In genomic region chr17:72931635-72932034, GRCh38 we compare ENCODE assay signal across 14 cellular contexts.
A peak's percentile ranks its signal among the peaks of the same experiment; 100 is the strongest.
DNase-seq lines count a peak whose midpoint lies in the region; ATAC-seq, FAIRE-seq and TF ChIP-seq lines count a peak whose summit lies in the region.
"Had no signal": no experiment of that assay in that cellular context is flagged by ENCODE, and none has a peak within 500 bp of the region (broad histone marks: within the 10 kb centered on the region; RNA-seq: fewer than 3 reads in every experiment).

No MANE protein-coding gene starts in this region.

- H3K9me3 ChIP-seq in SJCRH30 (replicated peaks) (no peaks in the 10 kb centered on the region), sigmoid colon (no peaks in the 10 kb centered on the region), left ventricle myocardium inferior (replicated peaks) (no peaks in the 10 kb centered on the region)
- H3K9me3 ChIP-seq: BE2C had no signal

- no peaks in the 10 kb centered on the region for H3K9me3 Mint-ChIP-seq in activated T-helper 1 cell treated with anti-CD3 and anti-CD28 coated beads, Interleukin-12 subunit alpha, Interleukin-12 subunit beta, Interleukin-2, Interleukin-4 antibody, amounts not matched to agents 30 ng/mL and 10 ng/mL and 1 ng/mL, durations not matched to agents 14 hours and 24 hours and 36 hours
- H3K9me3 Mint-ChIP-seq: IgD-negative memory B cell had no signal

- H3K36me3 Mint-ChIP-seq in activated T-helper 1 cell treated with anti-CD3 and anti-CD28 coated beads, Interleukin-12 subunit alpha, Interleukin-12 subunit beta, Interleukin-2, Interleukin-4 antibody, amounts not matched to agents 30 ng/mL and 10 ng/mL and 1 ng/mL, durations not matched to agents 14 hours and 24 hours and 36 hours (ENCODE audit: low read depth), result no peaks in the 10 kb centered on the region

- H3K4me3 ChIP-seq in SJCRH30, result no peak overlapping the region
- no peak overlapping the region for H3K4me3 ChIP-seq in sigmoid colon
- no peak overlapping the region for H3K4me3 ChIP-seq in left ventricle myocardium inferior

- FAIRE-seq in GM12891 (lab: Jason Lieb, UNC), result no peak
- FAIRE-seq: colon had no signal

- no peak overlapping the region for H3K27ac ChIP-seq in SJCRH30
- no peak overlapping the region for H3K27ac ChIP-seq in sigmoid colon
- no peak overlapping the region for H3K27ac ChIP-seq in left ventricle myocardium inferior (replicated peaks)

- TF ChIP-seq POLR2A in GM12891 (IDR thresholded peaks at IDR 0.05; ENCODE audit: low read depth, low read length) (no peak), sigmoid colon (IDR thresholded peaks at IDR 0.05) (no peak)

- H3K4me3 Mint-ChIP-seq in activated T-helper 1 cell treated with anti-CD3 and anti-CD28 coated beads, Interleukin-12 subunit alpha, Interleukin-12 subunit beta, Interleukin-2, Interleukin-4 antibody, amounts not matched to agents 30 ng/mL and 10 ng/mL and 1 ng/mL, durations not matched to agents 14 hours and 24 hours and 36 hours, result no peak overlapping the region

- WGBS in sigmoid colon, 2 donors, result 84 to 86% methylated on average over 5 of the region's 5 CpGs

- peaks cover 21% of the 10 kb centered on the region for H3K4me1 Mint-ChIP-seq in activated T-helper 1 cell treated with anti-CD3 and anti-CD28 coated beads, Interleukin-12 subunit alpha, Interleukin-12 subunit beta, Interleukin-2, Interleukin-4 antibody, amounts not matched to agents 30 ng/mL and 10 ng/mL and 1 ng/mL, durations not matched to agents 14 hours and 24 hours and 36 hours (ENCODE audit: low read depth)

- no peaks in the 10 kb centered on the region for H3K27me3 Mint-ChIP-seq in activated T-helper 1 cell treated with anti-CD3 and anti-CD28 coated beads, Interleukin-12 subunit alpha, Interleukin-12 subunit beta, Interleukin-2, Interleukin-4 antibody, amounts not matched to agents 30 ng/mL and 10 ng/mL and 1 ng/mL, durations not matched to agents 14 hours and 24 hours and 36 hours (ENCODE audit: insufficient read depth)
- H3K27me3 Mint-ChIP-seq: IgD-negative memory B cell had no signal

- no peaks in the 10 kb centered on the region for H3K36me3 ChIP-seq in SJCRH30
- no peaks in the 10 kb centered on the region for H3K36me3 ChIP-seq in sigmoid colon
- no peaks in the 10 kb centered on the region for H3K36me3 ChIP-seq in left ventricle myocardium inferior
- H3K36me3 ChIP-seq: BE2C had no signal

- no peak for TF ChIP-seq EP300 in sigmoid colon (IDR thresholded peaks at IDR 0.05)

- DNase-seq in ACHN, result peak; percentile 83
- no peak for DNase-seq in GM12891 (ENCODE audit: insufficient read length, low spot score)
- no peak for DNase-seq in activated T-helper 1 cell treated with anti-CD3 and anti-CD28 coated beads, Interleukin-12 subunit alpha, Interleukin-12 subunit beta, Interleukin-2, Interleukin-4 antibody, amounts not matched to agents 30 ng/mL and 10 ng/mL and 1 ng/mL, durations not matched to agents 14 hours and 24 hours and 36 hours (ENCODE audit: low spot score)
- no peak for DNase-seq in SJCRH30
- no peak for DNase-seq in sigmoid colon
- no peak for DNase-seq in left ventricle myocardium inferior
- no peak for DNase-seq in ureter (ENCODE audit: low spot score)
- DNase-seq: BE2C, left colon, NCI-H1417 treated with DMSO at 0.1 percent for 48 hours, NCI-H226 had no signal

- intact Hi-C loops in activated T-helper 1 cell treated with anti-CD3 and anti-CD28 coated beads, Interleukin-12 subunit alpha, Interleukin-12 subunit beta, Interleukin-2, Interleukin-4 antibody, amounts not matched to agents 30 ng/mL and 10 ng/mL and 1 ng/mL, durations not matched to agents 14 hours and 24 hours and 36 hours (cut with micrococcal nuclease), result no loop called here
- intact Hi-C loops in sigmoid colon (cut with DNase I), result no loop called here
- intact Hi-C loops in left ventricle myocardium inferior (cut with micrococcal nuclease), result no loop called here

- peak; percentile 24 for ATAC-seq in GM21717 (IDR thresholded peaks at IDR 0.05; ENCODE audit: unreplicated experiment)
- ATAC-seq: left colon had no signal

- no peaks in the 10 kb centered on the region for H3K27me3 ChIP-seq in SJCRH30
- H3K27me3 ChIP-seq in sigmoid colon, result no peaks in the 10 kb centered on the region
- H3K27me3 ChIP-seq in left ventricle myocardium inferior (ENCODE audit: low read depth), result no peaks in the 10 kb centered on the region
- H3K27me3 ChIP-seq: BE2C had no signal

- H3K27ac Mint-ChIP-seq in activated T-helper 1 cell treated with anti-CD3 and anti-CD28 coated beads, Interleukin-12 subunit alpha, Interleukin-12 subunit beta, Interleukin-2, Interleukin-4 antibody, amounts not matched to agents 30 ng/mL and 10 ng/mL and 1 ng/mL, durations not matched to agents 14 hours and 24 hours and 36 hours, result peak overlapping the region; percentile 1

- in situ Hi-C loops in ACHN (cut with HindIII; ENCODE audit: low pct_ligation_motif_present, low pct_unique_long_range_greater_than_20kb, low sequenced_read_pairs), result no loop called here

- TF ChIP-seq CTCF in sigmoid colon (IDR thresholded peaks at IDR 0.05) (no peak), left ventricle myocardium inferior (IDR thresholded peaks at IDR 0.05; ENCODE audit: borderline replicate concordance) (no peak)

- H3K4me1 ChIP-seq in SJCRH30, result no peaks in the 10 kb centered on the region
- H3K4me1 ChIP-seq in sigmoid colon, result no peaks in the 10 kb centered on the region
- H3K4me1 ChIP-seq in left ventricle myocardium inferior, result no peaks in the 10 kb centered on the region
- H3K4me1 ChIP-seq: BE2C had no signal

TF ChIP-seq in GM12891, 5 proteins besides CTCF, POLR2A, EP300 and RAD21:
- TF ChIP-seq PAX5 (IDR thresholded peaks at IDR 0.05; ENCODE audit: insufficient read depth, low read length, severe bottlenecking) (peak; percentile 61), POU2F2 (IDR thresholded peaks at IDR 0.05; ENCODE audit: low read depth, low read length) (no peak)
